In genomic region chr3:150970665-150971327, GRCh38 we compare ENCODE assay signal across 13 cellular contexts. TPM values are rescaled to one million over a fixed set of nuclear protein-coding genes. Genes with fewer than 3 reads are reported as not detected.
DNase-seq lines count a peak whose midpoint lies in the region; ATAC-seq and TF ChIP-seq lines count a peak whose summit lies in the region.
"Had no signal": no experiment of that assay in that cellular context is flagged by ENCODE, and none has a peak within 500 bp of the region (broad histone marks: within the 10 kb centered on the region; RNA-seq: fewer than 3 reads in every experiment).

No MANE protein-coding gene starts in this region.

- no peak overlapping the region for H3K9ac ChIP-seq in skeletal muscle satellite cell (ENCODE audit: low read depth, low read length)

- peak overlapping the region in 1 of 2 donors; percentile 21 for H3K27ac ChIP-seq in uterus
- no peak overlapping the region for H3K27ac ChIP-seq in esophagus muscularis mucosa (replicated peaks in 1 of 4)

- no peak for TF ChIP-seq CTCF in uterus (IDR thresholded peaks at IDR 0.05)
- TF ChIP-seq CTCF in esophagus muscularis mucosa (IDR thresholded peaks at IDR 0.05), result no peak

- no peak overlapping the region for H3K4me3 ChIP-seq in skeletal muscle satellite cell (ENCODE audit: low read length)
- no peak overlapping the region for H3K4me3 ChIP-seq in uterus
- no peak overlapping the region for H3K4me3 ChIP-seq in esophagus muscularis mucosa

- H3K9me3 ChIP-seq in skeletal muscle satellite cell (replicated peaks; ENCODE audit: low read length) (no peaks in the 10 kb centered on the region), uterus (no peaks in the 10 kb centered on the region), esophagus muscularis mucosa (no peaks in the 10 kb centered on the region)

- intact Hi-C loops in uterus (cut with DNase I; ENCODE audit: low total_unique reads), result no loop called here
- intact Hi-C loops in esophagus muscularis mucosa (cut with DNase I), result no loop called here

- no peaks in the 10 kb centered on the region for H3K36me3 ChIP-seq in skeletal muscle satellite cell (ENCODE audit: insufficient read depth, low read length)
- H3K36me3 ChIP-seq in uterus, result no peaks in the 10 kb centered on the region
- H3K36me3 ChIP-seq in esophagus muscularis mucosa, result no peaks in the 10 kb centered on the region

- no peak for TF ChIP-seq EP300 in esophagus muscularis mucosa (IDR thresholded peaks at IDR 0.05)

- peak; percentile 64 for DNase-seq in H4 (ENCODE audit: low spot score)
- peak; percentile 9 for DNase-seq in fibroblast of the conjunctiva (ENCODE audit: low read depth)
- no peak for DNase-seq in DMS79 (lab: John Stamatoyannopoulos, UW)
- DNase-seq in uterus, result no peak
- DNase-seq in esophagus muscularis mucosa (ENCODE audit: extremely low spot score), result no peak
- DNase-seq: activated CD4-positive, alpha-beta memory T cell treated with anti-CD3 and anti-CD28 coated beads for 36 hours; effector memory CD8-positive, alpha-beta T cell had no signal

- H3K4me1 ChIP-seq in skeletal muscle satellite cell (ENCODE audit: control insufficient read depth, insufficient read depth, low read length) (peaks cover 10% of the 10 kb centered on the region), uterus (no peaks in the 10 kb centered on the region), esophagus muscularis mucosa (no peaks in the 10 kb centered on the region)

- no peak for TF ChIP-seq POLR2A in uterus (IDR thresholded peaks at IDR 0.05)
- no peak for TF ChIP-seq POLR2A in esophagus muscularis mucosa (IDR thresholded peaks at IDR 0.05; ENCODE audit: low read depth)

- H3K27me3 ChIP-seq in skeletal muscle satellite cell (ENCODE audit: control insufficient read depth, insufficient read depth, low read length), result peaks cover 16% of the 10 kb centered on the region
- no peaks in the 10 kb centered on the region for H3K27me3 ChIP-seq in uterus
- H3K27me3 ChIP-seq in esophagus muscularis mucosa, result peaks cover 0 to 2% (median 0%) of the 10 kb centered on the region in 4 donors

- WGBS in esophagus muscularis mucosa, result 62% methylated on average over 6 of the region's 6 CpGs

- peak overlapping the region; percentile 61 for H3K4me2 ChIP-seq in skeletal muscle satellite cell (ENCODE audit: low read length)

- ATAC-seq in SK-N-SH treated with all-trans-retinoic acid at 6 μM for 48 hours, result peak; percentile 75
- no peak for ATAC-seq in HG03520 (IDR thresholded peaks at IDR 0.05; ENCODE audit: unreplicated experiment)
- ATAC-seq: effector memory CD8-positive, alpha-beta T cell had no signal

TF ChIP-seq in SK-N-SH treated with all-trans-retinoic acid at 6 μM for 48 hours, 23 proteins besides CTCF, POLR2A, EP300 and RAD21:
- TF ChIP-seq ZNF8 (CRISPR knock-in tag; IDR thresholded peaks at IDR 0.05) (no peak), ARNTL (CRISPR knock-in tag; IDR thresholded peaks at IDR 0.05; ENCODE audit: borderline replicate concordance, low read depth) (no peak)

RNA-seq across cellular contexts. Expression of gene CLRN1, which starts 1.7 kb away (rescaled TPM):
- not detected in 2 replicates for total RNA-seq in H4 (2014; rRNA removed; shearing (Covaris generic))
- not detected in 2 replicates for total RNA-seq in skeletal muscle satellite cell (2012; rRNA removed)
- total RNA-seq in uterus, result not detected
- total RNA-seq in esophagus muscularis mucosa, result not detected
- total RNA-seq: activated CD4-positive, alpha-beta memory T cell treated with anti-CD3 and anti-CD28 coated beads for 36 hours; G401; SK-MEL-5; ureter had no signal

Comparison
In these comparisons a context has a peak if more than half of its experiments do, and no peak if none do; other contexts are left out.
1. DNase-seq: peak in H4 (single experiment) and fibroblast of the conjunctiva (single experiment); none in DMS79 (single experiment), uterus (0 of 2) and esophagus muscularis mucosa (single experiment).